ENCODE assay signal across 14 cellular contexts in genomic region chr9:131140550-131140949, GRCh38. TPM values are rescaled to one million over a fixed set of nuclear protein-coding genes. Genes with fewer than 3 reads are reported as not detected.
DNase-seq lines count a peak whose midpoint lies in the region; ATAC-seq and TF ChIP-seq lines count a peak whose summit lies in the region.
"Had no signal": no experiment of that assay in that cellular context is flagged by ENCODE, and none has a peak within 500 bp of the region (broad histone marks: within the 10 kb centered on the region; RNA-seq: fewer than 3 reads in every experiment).

No MANE protein-coding gene starts in this region.

- no peak for ATAC-seq in stimulated activated naive CD8-positive, alpha-beta T cell treated with anti-CD3 and anti-CD28 coated beads, Interleukin-15, amount 100 ng/mL, for 72 hours
- ATAC-seq: GM23338, HCT116 had no signal

- H3K36me3 Mint-ChIP-seq in stimulated activated naive CD8-positive, alpha-beta T cell treated with anti-CD3 and anti-CD28 coated beads, Interleukin-15, Interleukin-2, amounts not matched to agents 100 ng/mL and 50 ng/mL, for 24 hours (ENCODE audit: low read depth): peaks cover 86% of the 10 kb centered on the region
- peaks cover 23% of the 10 kb centered on the region for H3K36me3 Mint-ChIP-seq in progenitor cell of endocrine pancreas (ENCODE audit: insufficient read depth)

- DNase-seq in stimulated activated naive CD8-positive, alpha-beta T cell treated with anti-CD3 and anti-CD28 coated beads, Interleukin-15, amount 100 ng/mL, for 72 hours: no peak
- peak; percentile 77 for DNase-seq in NCI-H69 (lab: John Stamatoyannopoulos, UW)
- DNase-seq in progenitor cell of endocrine pancreas (ENCODE audit: low spot score, unreplicated experiment): no peak
- no peak for DNase-seq in activated CD4-positive, alpha-beta T cell treated with anti-CD3 and anti-CD28 coated beads for 48 hours
- no peak for DNase-seq in NCI-H128 (lab: John Stamatoyannopoulos, UW; ENCODE audit: unreplicated experiment)
- DNase-seq: C1 segment of cervical spinal cord; Calu3; CD4-positive, alpha-beta memory T cell; COR-L47; GF-D8; H9 had no signal

- no peaks in the 10 kb centered on the region for H3K9me3 Mint-ChIP-seq in stimulated activated naive CD8-positive, alpha-beta T cell treated with anti-CD3 and anti-CD28 coated beads, Interleukin-15, Interleukin-2, amounts not matched to agents 100 ng/mL and 50 ng/mL, for 24 hours
- no peaks in the 10 kb centered on the region for H3K9me3 Mint-ChIP-seq in stimulated activated naive CD8-positive, alpha-beta T cell treated with anti-CD3 and anti-CD28 coated beads, Interleukin-15, amount 100 ng/mL, for 72 hours
- H3K9me3 Mint-ChIP-seq in progenitor cell of endocrine pancreas (ENCODE audit: low read depth): no peaks in the 10 kb centered on the region
- H3K9me3 Mint-ChIP-seq: CD4-positive, alpha-beta memory T cell; GM23338; H9 had no signal

- H3K4me1 Mint-ChIP-seq in stimulated activated naive CD8-positive, alpha-beta T cell treated with anti-CD3 and anti-CD28 coated beads, Interleukin-15, Interleukin-2, amounts not matched to agents 100 ng/mL and 50 ng/mL, for 24 hours (ENCODE audit: low read depth): no peaks in the 10 kb centered on the region
- H3K4me1 Mint-ChIP-seq in stimulated activated naive CD8-positive, alpha-beta T cell treated with anti-CD3 and anti-CD28 coated beads, Interleukin-15, amount 100 ng/mL, for 72 hours: peaks cover 11% of the 10 kb centered on the region
- no peaks in the 10 kb centered on the region for H3K4me1 Mint-ChIP-seq in progenitor cell of endocrine pancreas (ENCODE audit: low read depth)
- H3K4me1 Mint-ChIP-seq: GM23338 had no signal

- H3K27me3 Mint-ChIP-seq in stimulated activated naive CD8-positive, alpha-beta T cell treated with anti-CD3 and anti-CD28 coated beads, Interleukin-15, Interleukin-2, amounts not matched to agents 100 ng/mL and 50 ng/mL, for 24 hours: no peaks in the 10 kb centered on the region
- no peaks in the 10 kb centered on the region for H3K27me3 Mint-ChIP-seq in stimulated activated naive CD8-positive, alpha-beta T cell treated with anti-CD3 and anti-CD28 coated beads, Interleukin-15, amount 100 ng/mL, for 72 hours
- no peaks in the 10 kb centered on the region for H3K27me3 Mint-ChIP-seq in progenitor cell of endocrine pancreas
- H3K27me3 Mint-ChIP-seq: CD4-positive, alpha-beta memory T cell had no signal

- H3K4me3 Mint-ChIP-seq in stimulated activated naive CD8-positive, alpha-beta T cell treated with anti-CD3 and anti-CD28 coated beads, Interleukin-15, Interleukin-2, amounts not matched to agents 100 ng/mL and 50 ng/mL, for 24 hours: no peak overlapping the region
- H3K4me3 Mint-ChIP-seq in stimulated activated naive CD8-positive, alpha-beta T cell treated with anti-CD3 and anti-CD28 coated beads, Interleukin-15, amount 100 ng/mL, for 72 hours: no peak overlapping the region
- H3K4me3 Mint-ChIP-seq in progenitor cell of endocrine pancreas (ENCODE audit: low read depth): no peak overlapping the region
- H3K4me3 Mint-ChIP-seq: CD4-positive, alpha-beta memory T cell; GM23338; H9 had no signal

- TF ChIP-seq CTCF in progenitor cell of endocrine pancreas (IDR thresholded peaks at IDR 0.05; ENCODE audit: unreplicated experiment): no peak

- H3K27ac Mint-ChIP-seq in stimulated activated naive CD8-positive, alpha-beta T cell treated with anti-CD3 and anti-CD28 coated beads, Interleukin-15, Interleukin-2, amounts not matched to agents 100 ng/mL and 50 ng/mL, for 24 hours: peak overlapping the region; percentile 57
- no peak overlapping the region for H3K27ac Mint-ChIP-seq in stimulated activated naive CD8-positive, alpha-beta T cell treated with anti-CD3 and anti-CD28 coated beads, Interleukin-15, amount 100 ng/mL, for 72 hours
- peak overlapping the region; percentile 17 for H3K27ac Mint-ChIP-seq in progenitor cell of endocrine pancreas
- H3K27ac Mint-ChIP-seq: CD4-positive, alpha-beta memory T cell; GM23338; H9 had no signal

RNA-seq across cellular contexts. Expression of gene NUP214, which starts 15.2 kb away (rescaled TPM):
- 61.0 and 62.2 TPM in 2 replicates for total RNA-seq in progenitor cell of endocrine pancreas

RNA-seq across cellular contexts. Expression of gene AIF1L, which starts 44.2 kb away (rescaled TPM):
- 71.1 and 72.5 TPM in 2 replicates for total RNA-seq in progenitor cell of endocrine pancreas

Comparison
In these comparisons a context has a peak if more than half of its experiments do, and no peak if none do; other contexts are left out.
1. H3K27ac Mint-ChIP-seq: peak in stimulated activated naive CD8-positive, alpha-beta T cell treated with anti-CD3 and anti-CD28 coated beads, Interleukin-15, Interleukin-2, amounts not matched to agents 100 ng/mL and 50 ng/mL, for 24 hours (single experiment) and progenitor cell of endocrine pancreas (single experiment); none in stimulated activated naive CD8-positive, alpha-beta T cell treated with anti-CD3 and anti-CD28 coated beads, Interleukin-15, amount 100 ng/mL, for 72 hours (0 of 2).